In genomic region chr7:69640925-69641594, GRCh38 we compare ENCODE assay signal across 27 cellular contexts.
"Had no signal": no experiment of that assay in that cellular context is flagged by ENCODE, and none has a peak within 500 bp of the region (broad histone marks: within the 10 kb centered on the region; RNA-seq: fewer than 3 reads in every experiment).

No MANE protein-coding gene starts in this region.

- H3K4me1 ChIP-seq: foreskin keratinocyte, suprapubic skin had no signal

- FAIRE-seq: keratinocyte had no signal

- H3K9me3 ChIP-seq: lower lobe of right lung, sigmoid colon, stomach, suprapubic skin, tibial nerve, uterus had no signal

- H3K4me1 Mint-ChIP-seq: activated B cell treated with CpG ODN at 0.5 μM for 24 hours; activated CD4-positive, alpha-beta T cell treated with anti-CD3 and anti-CD28 coated beads for 36 hours; activated naive CD4-positive, alpha-beta T cell treated with anti-CD3 and anti-CD28 coated beads, Interleukin-2, amount 10 ng/mL, durations not matched to agents 7 days and 5 days had no signal

- H3K4me2 ChIP-seq: smooth muscle cell had no signal

- ATAC-seq: activated CD4-positive, alpha-beta T cell treated with anti-CD3 and anti-CD28 coated beads for 36 hours; activated T-cell treated with anti-CD3 and anti-CD28 coated beads, Interleukin-2, amount 50 U/mL, for 72 hours; foreskin keratinocyte; left lobe of liver; lower lobe of right lung; stimulated activated memory B cell treated with anti-CD40 and anti-IgM and Interleukin-4, amounts not matched to agents 10 μg/mL and 1 μg/mL and 100 μg/mL, for 72 hours had no signal

- H3K36me3 Mint-ChIP-seq: activated CD4-positive, alpha-beta memory T cell treated with anti-CD3 and anti-CD28 coated beads for 36 hours; activated naive CD4-positive, alpha-beta T cell treated with anti-CD3 and anti-CD28 coated beads, Interleukin-2, amount 10 ng/mL, durations not matched to agents 7 days and 5 days; naive B cell; stimulated activated memory B cell treated with anti-CD40 and anti-IgM and Interleukin-4, amounts not matched to agents 10 μg/mL and 1 μg/mL and 100 μg/mL, for 72 hours had no signal

- H3K27ac ChIP-seq: cardiac muscle cell, foreskin keratinocyte, lower lobe of right lung, sigmoid colon, stomach, suprapubic skin, tibial nerve, uterus had no signal

- H3K27me3 ChIP-seq: cardiac muscle cell, foreskin keratinocyte, sigmoid colon, stomach, suprapubic skin, tibial nerve, uterus had no signal

- H3K36me3 ChIP-seq: cardiac muscle cell, lower lobe of right lung, sigmoid colon, stomach, suprapubic skin, tibial nerve, uterus had no signal

- H3K4me3 Mint-ChIP-seq: activated B cell treated with CpG ODN at 0.5 μM for 24 hours; activated CD4-positive, alpha-beta memory T cell treated with anti-CD3 and anti-CD28 coated beads for 36 hours; activated CD4-positive, alpha-beta T cell treated with anti-CD3 and anti-CD28 coated beads for 36 hours; activated naive CD4-positive, alpha-beta T cell treated with anti-CD3 and anti-CD28 coated beads, Interleukin-2, amount 10 ng/mL, durations not matched to agents 7 days and 5 days; activated T-cell treated with anti-CD3 and anti-CD28 coated beads, Interleukin-2, amount 50 U/mL, for 72 hours; naive B cell; stimulated activated memory B cell treated with anti-CD40 and anti-IgM and Interleukin-4, amounts not matched to agents 10 μg/mL and 1 μg/mL and 100 μg/mL, for 72 hours had no signal

- H3K4me3 ChIP-seq: cardiac muscle cell, lower lobe of right lung, sigmoid colon, smooth muscle cell, stomach, suprapubic skin, tibial nerve, uterus had no signal

- H3K27me3 Mint-ChIP-seq: activated B cell treated with CpG ODN at 0.5 μM for 24 hours; activated CD4-positive, alpha-beta memory T cell treated with anti-CD3 and anti-CD28 coated beads for 36 hours; activated CD4-positive, alpha-beta T cell treated with anti-CD3 and anti-CD28 coated beads for 36 hours; activated naive CD4-positive, alpha-beta T cell treated with anti-CD3 and anti-CD28 coated beads, Interleukin-2, amount 10 ng/mL, durations not matched to agents 7 days and 5 days; naive B cell; stimulated activated memory B cell treated with anti-CD40 and anti-IgM and Interleukin-4, amounts not matched to agents 10 μg/mL and 1 μg/mL and 100 μg/mL, for 72 hours had no signal

- H3K27ac Mint-ChIP-seq: activated B cell treated with CpG ODN at 0.5 μM for 24 hours; activated CD4-positive, alpha-beta memory T cell treated with anti-CD3 and anti-CD28 coated beads for 36 hours; activated CD4-positive, alpha-beta T cell treated with anti-CD3 and anti-CD28 coated beads for 36 hours; activated naive CD4-positive, alpha-beta T cell treated with anti-CD3 and anti-CD28 coated beads, Interleukin-2, amount 10 ng/mL, durations not matched to agents 7 days and 5 days; activated T-cell treated with anti-CD3 and anti-CD28 coated beads, Interleukin-2, amount 50 U/mL, for 72 hours; naive B cell; stimulated activated memory B cell treated with anti-CD40 and anti-IgM and Interleukin-4, amounts not matched to agents 10 μg/mL and 1 μg/mL and 100 μg/mL, for 72 hours had no signal

- DNase-seq: activated B cell treated with CpG ODN at 0.5 μM for 24 hours; activated CD4-positive, alpha-beta memory T cell treated with anti-CD3 and anti-CD28 coated beads for 36 hours; activated CD4-positive, alpha-beta T cell treated with anti-CD3 and anti-CD28 coated beads for 36 hours; activated effector memory CD4-positive, alpha-beta T cell treated with anti-CD3 and anti-CD28 coated beads, Interleukin-2, amount 50 U/mL, for 16 hours; activated naive CD4-positive, alpha-beta T cell treated with anti-CD3 and anti-CD28 coated beads, Interleukin-2, amount 10 ng/mL, durations not matched to agents 7 days and 5 days; activated T-cell treated with anti-CD3 and anti-CD28 coated beads, Interleukin-2, amount 50 U/mL, for 72 hours; amygdala; effector CD4-positive, alpha-beta T cell; erythroblast; foreskin keratinocyte; lower lobe of right lung; naive B cell; occipital lobe; posterior cingulate gyrus; retina; sigmoid colon; stimulated activated CD4-positive, alpha-beta T cell treated with anti-CD3 and anti-CD28 coated beads, Interleukin-15, amount 100 ng/mL, for 24 hours; stomach; T1000; uterus had no signal

- H3K9me3 Mint-ChIP-seq: activated B cell treated with CpG ODN at 0.5 μM for 24 hours; activated CD4-positive, alpha-beta memory T cell treated with anti-CD3 and anti-CD28 coated beads for 36 hours; activated naive CD4-positive, alpha-beta T cell treated with anti-CD3 and anti-CD28 coated beads, Interleukin-2, amount 10 ng/mL, durations not matched to agents 7 days and 5 days; activated T-cell treated with anti-CD3 and anti-CD28 coated beads, Interleukin-2, amount 50 U/mL, for 72 hours; naive B cell; stimulated activated memory B cell treated with anti-CD40 and anti-IgM and Interleukin-4, amounts not matched to agents 10 μg/mL and 1 μg/mL and 100 μg/mL, for 72 hours had no signal
